Comparison of ENCODE assay signal across 1 cellular context in the genomic region with DNA sequence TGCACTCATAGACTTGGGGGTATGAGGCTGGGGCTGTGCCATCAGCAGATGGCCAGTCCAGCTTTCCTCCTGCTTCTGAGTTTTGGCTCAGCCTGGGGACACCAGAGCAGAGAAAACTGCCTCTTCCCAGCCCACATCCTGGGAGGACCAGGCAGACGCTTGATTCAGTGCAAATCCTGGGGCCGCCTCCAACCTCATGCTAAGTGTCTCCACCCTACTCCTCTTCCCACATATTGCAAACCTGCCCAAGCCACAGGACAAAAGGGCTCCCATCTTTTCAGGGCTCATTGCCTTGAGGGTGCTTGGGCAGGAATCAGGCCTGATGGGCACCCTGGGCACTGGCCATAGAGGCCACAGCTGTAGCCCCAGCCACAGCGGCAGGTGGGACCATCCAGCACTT.
TF ChIP-seq lines count a peak whose summit lies in the region.

No MANE protein-coding gene starts in this region.

TF ChIP-seq in SK-N-SH, 30 proteins besides CTCF, POLR2A, EP300 and RAD21 (continued from another document):
- TF ChIP-seq, protein P1, sequence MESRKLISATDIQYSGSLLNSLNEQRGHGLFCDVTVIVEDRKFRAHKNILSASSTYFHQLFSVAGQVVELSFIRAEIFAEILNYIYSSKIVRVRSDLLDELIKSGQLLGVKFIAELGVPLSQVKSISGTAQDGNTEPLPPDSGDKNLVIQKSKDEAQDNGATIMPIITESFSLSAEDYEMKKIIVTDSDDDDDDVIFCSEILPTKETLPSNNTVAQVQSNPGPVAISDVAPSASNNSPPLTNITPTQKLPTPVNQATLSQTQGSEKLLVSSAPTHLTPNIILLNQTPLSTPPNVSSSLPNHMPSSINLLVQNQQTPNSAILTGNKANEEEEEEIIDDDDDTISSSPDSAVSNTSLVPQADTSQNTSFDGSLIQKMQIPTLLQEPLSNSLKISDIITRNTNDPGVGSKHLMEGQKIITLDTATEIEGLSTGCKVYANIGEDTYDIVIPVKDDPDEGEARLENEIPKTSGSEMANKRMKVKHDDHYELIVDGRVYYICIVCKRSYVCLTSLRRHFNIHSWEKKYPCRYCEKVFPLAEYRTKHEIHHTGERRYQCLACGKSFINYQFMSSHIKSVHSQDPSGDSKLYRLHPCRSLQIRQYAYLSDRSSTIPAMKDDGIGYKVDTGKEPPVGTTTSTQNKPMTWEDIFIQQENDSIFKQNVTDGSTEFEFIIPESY (IDR thresholded peaks at IDR 0.05; ENCODE audit: borderline replicate concordance, low read depth): no peak
- TF ChIP-seq SMC3 (IDR thresholded peaks at IDR 0.05; ENCODE audit: low read depth, low read length) (no peak), GABPA (IDR thresholded peaks at IDR 0.05; ENCODE audit: low read depth) (no peak), GATA2 (CRISPR knock-in tag; IDR thresholded peaks at IDR 0.05) (no peak), FOXJ3 (CRISPR knock-in tag; IDR thresholded peaks at IDR 0.05) (no peak), TCF12 (IDR thresholded peaks at IDR 0.05) (no peak), CHD2 (IDR thresholded peaks at IDR 0.05; ENCODE audit: low read length, partially characterized antibody) (no peak)
